28 cellular contexts compared by ENCODE assay signal in the genomic region with DNA sequence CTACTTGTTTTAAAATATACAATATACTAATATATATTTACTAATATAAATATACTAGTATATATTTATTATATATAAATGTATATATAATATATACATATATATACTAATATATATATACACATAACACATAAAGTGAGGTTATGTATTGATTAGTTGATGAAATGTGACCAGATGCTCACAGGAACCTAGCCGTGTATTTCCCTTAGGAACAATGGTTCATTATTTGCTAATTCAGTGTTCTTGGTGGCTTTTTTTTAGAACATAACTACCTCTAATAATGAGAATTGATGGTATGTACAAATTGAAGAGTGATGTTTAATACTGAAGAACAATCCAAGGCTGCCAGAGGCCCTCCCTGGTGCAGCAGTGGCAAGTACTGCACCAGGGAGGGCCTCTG.
"Had no signal": no experiment of that assay in that cellular context is flagged by ENCODE, and none has a peak within 500 bp of the region (broad histone marks: within the 10 kb centered on the region; RNA-seq: fewer than 3 reads in every experiment).

No MANE protein-coding gene starts in this region.

- H3K36me3 ChIP-seq: neutrophil, right lobe of liver, sigmoid colon, stomach, thoracic aorta, thyroid gland, tibial nerve, upper lobe of left lung had no signal

- FAIRE-seq: small intestine, urothelium cell line had no signal

- H3K27ac ChIP-seq: neutrophil, parathyroid adenoma, psoas muscle, right lobe of liver, stomach, thoracic aorta, thyroid gland, tibial nerve, upper lobe of left lung had no signal

- H3K27me3 Mint-ChIP-seq: naive thymus-derived CD8-positive, alpha-beta T cell; stimulated activated naive CD8-positive, alpha-beta T cell treated with anti-CD3 and anti-CD28 coated beads, Interleukin-15, Interleukin-2, amounts not matched to agents 100 ng/mL and 50 ng/mL, for 24 hours had no signal

- H3K4me3 ChIP-seq: psoas muscle, right lobe of liver, sigmoid colon, stomach, thoracic aorta, thyroid gland, tibial nerve, upper lobe of left lung had no signal

- H3K4me3 Mint-ChIP-seq: naive thymus-derived CD8-positive, alpha-beta T cell; natural killer cell treated with Interleukin-12 subunit alpha and Interleukin-12 subunit beta and Interleukin-15 and Interleukin-18, amount 100 ng/mL, for 72 hours; nephron progenitor cell; neural crest cell; stimulated activated effector memory CD8-positive, alpha-beta T cell treated with anti-CD3 and anti-CD28 coated beads, Interleukin-12 subunit alpha, Interleukin-12 subunit beta, amount 100 ng/mL, for 72 hours; stimulated activated naive B cell treated with anti-CD40 and anti-IgM and Interleukin-4, amounts not matched to agents 10 μg/mL and 1 μg/mL and 100 μg/mL, for 72 hours; stimulated activated naive CD8-positive, alpha-beta T cell treated with anti-CD3 and anti-CD28 coated beads, Interleukin-15, Interleukin-2, amounts not matched to agents 100 ng/mL and 50 ng/mL, for 24 hours had no signal

- H3K9me3 ChIP-seq: neutrophil, psoas muscle, right lobe of liver, sigmoid colon, stomach, thoracic aorta, thyroid gland, tibial nerve, upper lobe of left lung had no signal

- H3K9me3 Mint-ChIP-seq: natural killer cell treated with Interleukin-12 subunit alpha and Interleukin-12 subunit beta and Interleukin-15 and Interleukin-18, amount 100 ng/mL, for 72 hours; neural crest cell; stimulated activated effector memory CD8-positive, alpha-beta T cell treated with anti-CD3 and anti-CD28 coated beads, Interleukin-12 subunit alpha, Interleukin-12 subunit beta, amount 100 ng/mL, for 72 hours; stimulated activated naive B cell treated with anti-CD40 and anti-IgM and Interleukin-4, amounts not matched to agents 10 μg/mL and 1 μg/mL and 100 μg/mL, for 72 hours; stimulated activated naive CD8-positive, alpha-beta T cell treated with anti-CD3 and anti-CD28 coated beads, Interleukin-15, Interleukin-2, amounts not matched to agents 100 ng/mL and 50 ng/mL, for 24 hours had no signal

- DNase-seq: naive thymus-derived CD8-positive, alpha-beta T cell; nephron progenitor cell; nucleus accumbens; posterior cingulate gyrus; psoas muscle; right cardiac atrium; right lobe of liver; sigmoid colon; small intestine; stimulated activated CD4-positive, alpha-beta T cell treated with anti-CD3 and anti-CD28 coated beads, Interleukin-15, amount 100 ng/mL, for 24 hours; stimulated activated CD4-positive, alpha-beta T cell treated with anti-CD3 and anti-CD28 coated beads, Interleukin-2, amount 100 ng/mL, for 24 hours; stimulated activated CD4-positive, alpha-beta T cell treated with anti-CD3 and anti-CD28 coated beads, Interleukin-2, amount 100 ng/mL, for 48 hours; stimulated activated CD4-positive, alpha-beta T cell treated with anti-CD3 and anti-CD28 coated beads, Interleukin-4, amount 100 ng/mL, for 24 hours; stimulated activated naive B cell treated with anti-CD40 and anti-IgM and Interleukin-4, amounts not matched to agents 10 μg/mL and 1 μg/mL and 100 μg/mL, for 72 hours; stimulated activated naive CD4-positive, alpha-beta T cell treated with Interleukin-2 at 50 U/mL for 16 hours; stomach; thyroid gland; trophoblast cell; upper lobe of left lung had no signal

- ATAC-seq: naive thymus-derived CD8-positive, alpha-beta T cell; natural killer cell treated with Interleukin-12 subunit alpha and Interleukin-12 subunit beta and Interleukin-15 and Interleukin-18, amount 100 ng/mL, for 72 hours; psoas muscle; right cardiac atrium; right lobe of liver; stimulated activated effector memory CD8-positive, alpha-beta T cell treated with anti-CD3 and anti-CD28 coated beads, Interleukin-12 subunit alpha, Interleukin-12 subunit beta, amount 100 ng/mL, for 72 hours; stimulated activated naive B cell treated with anti-CD40 and anti-IgM and Interleukin-4, amounts not matched to agents 10 μg/mL and 1 μg/mL and 100 μg/mL, for 72 hours had no signal

- H3K4me1 ChIP-seq: parathyroid adenoma, psoas muscle, right lobe of liver had no signal

- H3K27me3 ChIP-seq: neutrophil, right lobe of liver, sigmoid colon, stomach, thyroid gland, tibial nerve, upper lobe of left lung had no signal

- H3K36me3 Mint-ChIP-seq: naive thymus-derived CD8-positive, alpha-beta T cell; natural killer cell treated with Interleukin-12 subunit alpha and Interleukin-12 subunit beta and Interleukin-15 and Interleukin-18, amount 100 ng/mL, for 72 hours; stimulated activated effector memory CD8-positive, alpha-beta T cell treated with anti-CD3 and anti-CD28 coated beads, Interleukin-12 subunit alpha, Interleukin-12 subunit beta, amount 100 ng/mL, for 72 hours; stimulated activated naive B cell treated with anti-CD40 and anti-IgM and Interleukin-4, amounts not matched to agents 10 μg/mL and 1 μg/mL and 100 μg/mL, for 72 hours had no signal
